13 cellular contexts compared by ENCODE assay signal in genomic region chrY:22971026-22971712, GRCh38. TPM values are rescaled to one million over a fixed set of nuclear protein-coding genes. Genes with fewer than 3 reads are reported as not detected.
"Had no signal": no experiment of that assay in that cellular context is flagged by ENCODE, and none has a peak within 500 bp of the region (broad histone marks: within the 10 kb centered on the region; RNA-seq: fewer than 3 reads in every experiment).

No MANE protein-coding gene starts in this region.

RNA-seq across cellular contexts. Expression of gene BPY2, which starts 12.9 kb away (rescaled TPM):
- total RNA-seq: stomach, subcutaneous adipose tissue, temporal lobe, thoracic aorta, thyroid gland, tibial nerve, transverse colon, upper lobe of left lung, upper lobe of right lung, ureter, urinary bladder, uterus, vagina had no signal
